27 cellular contexts compared by ENCODE assay signal in the genomic region with DNA sequence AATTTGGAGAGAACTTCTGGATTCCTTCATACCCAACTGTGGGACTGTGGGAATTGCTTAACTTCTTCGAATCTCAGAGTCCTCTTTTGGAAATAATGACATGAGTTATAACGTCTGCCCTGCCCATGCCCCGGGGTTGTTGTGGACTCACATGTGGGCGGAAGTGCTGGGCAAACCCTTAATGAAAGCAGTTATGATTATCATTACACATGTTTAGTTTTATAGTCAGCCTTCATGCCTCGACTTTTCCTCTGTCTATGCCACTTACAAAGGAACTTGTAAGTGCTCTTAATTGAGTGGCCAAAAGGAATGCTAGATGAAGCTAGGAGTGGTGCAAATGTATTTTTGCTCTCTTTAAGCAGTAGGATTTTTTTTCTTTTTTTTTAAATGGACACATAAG. TPM values are rescaled to one million over a fixed set of nuclear protein-coding genes. Genes with fewer than 3 reads are reported as not detected.
"Had no signal": no experiment of that assay in that cellular context is flagged by ENCODE, and none has a peak within 500 bp of the region (broad histone marks: within the 10 kb centered on the region; RNA-seq: fewer than 3 reads in every experiment).

No MANE protein-coding gene starts in this region.

- H3K27me3 ChIP-seq: ascending aorta, vagina had no signal

- H3K36me3 ChIP-seq: ascending aorta, brain microvascular endothelial cell, esophagus squamous epithelium, heart left ventricle, sigmoid colon, stomach, suprapubic skin, tibial nerve, vagina had no signal

- H3K27ac ChIP-seq: ascending aorta, brain microvascular endothelial cell, esophagus squamous epithelium, heart left ventricle, sigmoid colon, stomach, suprapubic skin, tibial nerve, vagina had no signal

- H3K4me3 ChIP-seq: ascending aorta, esophagus squamous epithelium, heart left ventricle, sigmoid colon, smooth muscle cell, stomach, suprapubic skin, tibial nerve, vagina had no signal

- H3K4me1 ChIP-seq: ascending aorta, heart left ventricle, stomach, vagina had no signal

- H3K9me3 ChIP-seq: ascending aorta, esophagus squamous epithelium, heart left ventricle, sigmoid colon, stomach, suprapubic skin, tibial nerve, vagina had no signal

- DNase-seq: activated CD4-positive, alpha-beta T cell treated with anti-CD3 and anti-CD28 coated beads for 1 hour; activated CD4-positive, alpha-beta T cell treated with anti-CD3 and anti-CD28 coated beads, Interleukin-2, amount 50 U/mL, for 1 hour; activated T-cell treated with anti-CD3 and anti-CD28 coated beads, Interleukin-2, amount 50 U/mL, for 24 hours; brain microvascular endothelial cell; effector memory CD4-positive, alpha-beta T cell; esophagus squamous epithelium; heart left ventricle; midbrain; retina; sigmoid colon; stimulated activated CD4-positive, alpha-beta T cell treated with anti-CD3 and anti-CD28 coated beads, Interleukin-15, amount 100 ng/mL, for 24 hours; stomach had no signal

- ATAC-seq: activated naive CD4-positive, alpha-beta T cell treated with anti-CD3 and anti-CD28 coated beads, Interleukin-2, amount 50 U/mL, for 72 hours; activated T-helper 17 cell treated with anti-CD3 and anti-CD28 coated beads, Interleukin-2, amount 50 U/mL, for 72 hours; heart left ventricle; left lobe of liver; natural killer cell treated with Interleukin-12 subunit alpha and Interleukin-12 subunit beta and Interleukin-15 and Interleukin-18, amount 100 ng/mL, for 72 hours; stimulated activated memory B cell treated with anti-CD40 and anti-IgM and Interleukin-4, amounts not matched to agents 10 μg/mL and 1 μg/mL and 100 μg/mL, for 72 hours had no signal

RNA-seq across cellular contexts. Expression of a gene that starts 3.9 kb away (rescaled TPM):
- total RNA-seq: activated naive CD4-positive, alpha-beta T cell treated with anti-CD3 and anti-CD28 coated beads, Interleukin-2, amount 50 U/mL, for 72 hours; activated T-helper 17 cell treated with anti-CD3 and anti-CD28 coated beads, Interleukin-2, amount 50 U/mL, for 72 hours; ascending aorta; dermis microvascular lymphatic vessel endothelial cell; esophagus squamous epithelium; heart left ventricle; kidney epithelial cell; left lobe of liver; natural killer cell treated with Interleukin-12 subunit alpha and Interleukin-12 subunit beta and Interleukin-15 and Interleukin-18, amount 100 ng/mL, for 72 hours; osteocyte; progenitor cell of endocrine pancreas; stomach; tibial nerve; vagina had no signal
- polyA plus RNA-seq: heart left ventricle, stomach had no signal

RNA-seq across cellular contexts. Expression of a gene that starts 6.5 kb away (rescaled TPM):
- total RNA-seq: activated naive CD4-positive, alpha-beta T cell treated with anti-CD3 and anti-CD28 coated beads, Interleukin-2, amount 50 U/mL, for 72 hours; activated T-helper 17 cell treated with anti-CD3 and anti-CD28 coated beads, Interleukin-2, amount 50 U/mL, for 72 hours; ascending aorta; dermis microvascular lymphatic vessel endothelial cell; esophagus squamous epithelium; heart left ventricle; kidney epithelial cell; left lobe of liver; natural killer cell treated with Interleukin-12 subunit alpha and Interleukin-12 subunit beta and Interleukin-15 and Interleukin-18, amount 100 ng/mL, for 72 hours; osteocyte; progenitor cell of endocrine pancreas; sigmoid colon; smooth muscle cell; stomach; tibial nerve; vagina had no signal
- polyA plus RNA-seq: adipose tissue, heart left ventricle, sigmoid colon, smooth muscle cell, stomach had no signal

RNA-seq across cellular contexts. Expression of a gene that starts 21.3 kb away (rescaled TPM):
- total RNA-seq: activated naive CD4-positive, alpha-beta T cell treated with anti-CD3 and anti-CD28 coated beads, Interleukin-2, amount 50 U/mL, for 72 hours; activated T-helper 17 cell treated with anti-CD3 and anti-CD28 coated beads, Interleukin-2, amount 50 U/mL, for 72 hours; ascending aorta; dermis microvascular lymphatic vessel endothelial cell; esophagus squamous epithelium; heart left ventricle; kidney epithelial cell; left lobe of liver; natural killer cell treated with Interleukin-12 subunit alpha and Interleukin-12 subunit beta and Interleukin-15 and Interleukin-18, amount 100 ng/mL, for 72 hours; osteocyte; progenitor cell of endocrine pancreas; sigmoid colon; smooth muscle cell; stomach; tibial nerve; vagina had no signal
- polyA plus RNA-seq: adipose tissue, heart left ventricle, sigmoid colon, smooth muscle cell, stomach had no signal

RNA-seq across cellular contexts. Expression of a gene that starts 23.3 kb away (rescaled TPM):
- total RNA-seq: activated naive CD4-positive, alpha-beta T cell treated with anti-CD3 and anti-CD28 coated beads, Interleukin-2, amount 50 U/mL, for 72 hours; activated T-helper 17 cell treated with anti-CD3 and anti-CD28 coated beads, Interleukin-2, amount 50 U/mL, for 72 hours; ascending aorta; dermis microvascular lymphatic vessel endothelial cell; esophagus squamous epithelium; heart left ventricle; kidney epithelial cell; left lobe of liver; natural killer cell treated with Interleukin-12 subunit alpha and Interleukin-12 subunit beta and Interleukin-15 and Interleukin-18, amount 100 ng/mL, for 72 hours; osteocyte; progenitor cell of endocrine pancreas; smooth muscle cell; stomach; vagina had no signal
- polyA plus RNA-seq: adipose tissue, heart left ventricle, sigmoid colon, smooth muscle cell, stomach had no signal
